In genomic region chr7:139133335-139134139, GRCh38 we compare ENCODE assay signal across 1 cellular context.
A peak's percentile ranks its signal among the peaks of the same experiment; 100 is the strongest.
TF ChIP-seq lines count a peak whose summit lies in the region.

No MANE protein-coding gene starts in this region.

TF ChIP-seq in HepG2, 621 proteins besides CTCF, POLR2A, EP300 and RAD21 (continued from another document and continues in another):
- TF ChIP-seq ZBTB40 (IDR thresholded peaks at IDR 0.05) = peak; percentile 50
- TF ChIP-seq ZBTB40 (CRISPR knock-in tag; IDR thresholded peaks at IDR 0.05) = peak; percentile 89
- no peak for TF ChIP-seq ZNF703 (CRISPR knock-in tag; IDR thresholded peaks at IDR 0.05; ENCODE audit: borderline replicate concordance)
- TF ChIP-seq PRDM4 (CRISPR knock-in tag; IDR thresholded peaks at IDR 0.05; ENCODE audit: borderline replicate concordance) = no peak
- peak; percentile 83; the same call in 1 of the 2 replicates for TF ChIP-seq ZNF350 (CRISPR knock-in tag; IDR thresholded peaks at IDR 0.05; ENCODE audit: borderline replicate concordance, low read depth)
- TF ChIP-seq ZBTB26 (CRISPR knock-in tag; IDR thresholded peaks at IDR 0.05; ENCODE audit: borderline replicate concordance) = peak; percentile 69; the same call in 1 of the 2 replicates
- TF ChIP-seq SMC3 (IDR thresholded peaks at IDR 0.05; ENCODE audit: low read length) = no peak; the same call in 1 of the 2 replicates
- peak; percentile 89; the same call in 1 of the 2 replicates for TF ChIP-seq MIER3 (CRISPR knock-in tag; IDR thresholded peaks at IDR 0.05; ENCODE audit: borderline replicate concordance)
- peak; percentile 63 for TF ChIP-seq FOSL2 (CRISPR knock-in tag; IDR thresholded peaks at IDR 0.05)
- TF ChIP-seq HCFC1 (IDR thresholded peaks at IDR 0.05; ENCODE audit: low read depth, low read length) = peak; percentile 74
- no peak for TF ChIP-seq KDM1A (CRISPR knock-in tag; IDR thresholded peaks at IDR 0.05)
- TF ChIP-seq NR2C2 (CRISPR knock-in tag; IDR thresholded peaks at IDR 0.05; ENCODE audit: borderline replicate concordance) = peak; percentile 80
- peak; percentile 65 for TF ChIP-seq POLR2AphosphoS5 (IDR thresholded peaks at IDR 0.05; ENCODE audit: low read depth, low read length)
- TF ChIP-seq GMEB2 (CRISPR knock-in tag; IDR thresholded peaks at IDR 0.05; ENCODE audit: low read depth) = peak; percentile 76
- no peak for TF ChIP-seq BCL3 (CRISPR knock-in tag; IDR thresholded peaks at IDR 0.05)
- no peak for TF ChIP-seq TOE1 (CRISPR knock-in tag; IDR thresholded peaks at IDR 0.05)
- 0 out of 2 replicates have a peak, but pooled peaks have one; percentile 64 for TF ChIP-seq ZSCAN9 (CRISPR knock-in tag; IDR thresholded peaks at IDR 0.05; ENCODE audit: borderline replicate concordance)
- no peak for TF ChIP-seq HOXA7 (CRISPR knock-in tag; IDR thresholded peaks at IDR 0.05)
- TF ChIP-seq ZNF235 (CRISPR knock-in tag; IDR thresholded peaks at IDR 0.05; ENCODE audit: borderline replicate concordance) = no peak; the same call in 1 of the 2 replicates
- TF ChIP-seq ZBTB42 (CRISPR knock-in tag; IDR thresholded peaks at IDR 0.05) = no peak
- no peak for TF ChIP-seq FIP1L1 (IDR thresholded peaks at IDR 0.05; ENCODE audit: borderline replicate concordance, insufficient read depth, low read depth, low read length)
- no peak for TF ChIP-seq ADNP (CRISPR knock-in tag; IDR thresholded peaks at IDR 0.05)
- TF ChIP-seq ZNF24 (IDR thresholded peaks at IDR 0.05) = 0 out of 2 replicates have a peak, but pooled peaks have one; percentile 12
- TF ChIP-seq ZNF441 (CRISPR knock-in tag; IDR thresholded peaks at IDR 0.05; ENCODE audit: borderline replicate concordance) = peak; percentile 65
- no peak; the same call in 1 of the 2 replicates for TF ChIP-seq ZBTB14 (CRISPR knock-in tag; IDR thresholded peaks at IDR 0.05)
- peak; percentile 76; the same call in 1 of the 2 replicates for TF ChIP-seq MIXL1 (CRISPR knock-in tag; IDR thresholded peaks at IDR 0.05)
- TF ChIP-seq ZNF879 (CRISPR knock-in tag; IDR thresholded peaks at IDR 0.05) = no peak
- peak; percentile 90 for TF ChIP-seq KAT7 (CRISPR knock-in tag; IDR thresholded peaks at IDR 0.05; ENCODE audit: borderline replicate concordance)
- TF ChIP-seq ZFP36 (IDR thresholded peaks at IDR 0.05; ENCODE audit: borderline replicate concordance, low read depth, low read length, partially characterized antibody) = no peak
- no peak for TF ChIP-seq FOXO4 (CRISPR knock-in tag; conservative IDR thresholded peaks at IDR 0.05)
- TF ChIP-seq ZNF224 (CRISPR knock-in tag; IDR thresholded peaks at IDR 0.05) = peak; percentile 35; the same call in 1 of the 2 replicates
- TF ChIP-seq ZNF337 (CRISPR knock-in tag; IDR thresholded peaks at IDR 0.05; ENCODE audit: borderline replicate concordance, low read depth) = peak; percentile 62; the same call in 1 of the 2 replicates
- TF ChIP-seq TFDP2 (CRISPR knock-in tag; IDR thresholded peaks at IDR 0.05) = peak; percentile 87
- no peak for TF ChIP-seq MBNL3 (CRISPR knock-in tag; conservative IDR thresholded peaks at IDR 0.05)
- peak; percentile 43; the same call in 1 of the 2 replicates for TF ChIP-seq GATA4 (IDR thresholded peaks at IDR 0.05; ENCODE audit: borderline replicate concordance, low read depth)
- peak; percentile 63; the same call in 1 of the 2 replicates for TF ChIP-seq ARNTL (CRISPR knock-in tag; IDR thresholded peaks at IDR 0.05)
- TF ChIP-seq RORA (CRISPR knock-in tag; IDR thresholded peaks at IDR 0.05) = no peak
- TF ChIP-seq ATAD3A (CRISPR knock-in tag; IDR thresholded peaks at IDR 0.05) = no peak
- no peak for TF ChIP-seq MBD4 (IDR thresholded peaks at IDR 0.05; ENCODE audit: borderline replicate concordance, low read length)
- peak; percentile 99 for TF ChIP-seq KMT2B (CRISPR knock-in tag; IDR thresholded peaks at IDR 0.05)
- TF ChIP-seq ZNF605 (CRISPR knock-in tag; IDR thresholded peaks at IDR 0.05) = peak; percentile 91
- TF ChIP-seq SP1 (IDR thresholded peaks at IDR 0.05) = no peak
- peak; percentile 78 for TF ChIP-seq SP1 (CRISPR knock-in tag; IDR thresholded peaks at IDR 0.05)
- TF ChIP-seq ZBTB20 (CRISPR knock-in tag; IDR thresholded peaks at IDR 0.05; ENCODE audit: borderline replicate concordance, low read depth) = peak; percentile 67; the same call in 1 of the 2 replicates
- TF ChIP-seq SALL1 (CRISPR knock-in tag; IDR thresholded peaks at IDR 0.05) = peak; percentile 92
- TF ChIP-seq ZNF749 (CRISPR knock-in tag; IDR thresholded peaks at IDR 0.05; ENCODE audit: borderline replicate concordance) = no peak
- peak; percentile 74 for TF ChIP-seq JARID2 (CRISPR knock-in tag; IDR thresholded peaks at IDR 0.05; ENCODE audit: insufficient replicate concordance)
